ENCODE assay signal across 16 cellular contexts in genomic region chr6:16504608-16505007, GRCh38.
DNase-seq lines count a peak whose midpoint lies in the region; ATAC-seq and TF ChIP-seq lines count a peak whose summit lies in the region.
"Had no signal": no experiment of that assay in that cellular context is flagged by ENCODE, and none has a peak within 500 bp of the region (broad histone marks: within the 10 kb centered on the region; RNA-seq: fewer than 3 reads in every experiment).

No MANE protein-coding gene starts in this region.

- peaks cover 58% of the 10 kb centered on the region for H3K4me1 Mint-ChIP-seq in activated T-helper 1 cell treated with anti-CD3 and anti-CD28 coated beads, Interleukin-12 subunit alpha, Interleukin-12 subunit beta, Interleukin-2, Interleukin-4 antibody, amounts not matched to agents 30 ng/mL and 10 ng/mL and 1 ng/mL, durations not matched to agents 14 hours and 24 hours and 36 hours (ENCODE audit: low read depth)
- peaks cover 48% of the 10 kb centered on the region for H3K4me1 Mint-ChIP-seq in stimulated activated effector memory CD8-positive, alpha-beta T cell treated with anti-CD3 and anti-CD28 coated beads, Interleukin-12 subunit alpha, Interleukin-12 subunit beta, amount 100 ng/mL, for 72 hours

- H3K36me3 Mint-ChIP-seq in activated T-helper 1 cell treated with anti-CD3 and anti-CD28 coated beads, Interleukin-12 subunit alpha, Interleukin-12 subunit beta, Interleukin-2, Interleukin-4 antibody, amounts not matched to agents 30 ng/mL and 10 ng/mL and 1 ng/mL, durations not matched to agents 14 hours and 24 hours and 36 hours (ENCODE audit: low read depth), result peaks cover 34% of the 10 kb centered on the region
- peaks cover 11% of the 10 kb centered on the region for H3K36me3 Mint-ChIP-seq in stimulated activated effector memory CD8-positive, alpha-beta T cell treated with anti-CD3 and anti-CD28 coated beads, Interleukin-12 subunit alpha, Interleukin-12 subunit beta, amount 100 ng/mL, for 72 hours
- H3K36me3 Mint-ChIP-seq: neural progenitor cell had no signal

- peak; percentile 29 for ATAC-seq in HG02798 (IDR thresholded peaks at IDR 0.05; ENCODE audit: poor library complexity, unreplicated experiment)
- no peak for ATAC-seq in stimulated activated effector memory CD8-positive, alpha-beta T cell treated with anti-CD3 and anti-CD28 coated beads, Interleukin-12 subunit alpha, Interleukin-12 subunit beta, amount 100 ng/mL, for 72 hours
- ATAC-seq in GM21360 (IDR thresholded peaks at IDR 0.05; ENCODE audit: unreplicated experiment), result no peak
- ATAC-seq: right lobe of liver had no signal

- peak; percentile 47 for DNase-seq in NCI-H1436 (lab: John Stamatoyannopoulos, UW)
- no peak for DNase-seq in NCI-H1436 treated with DMSO at 0.1 percent for 48 hours (lab: John Stamatoyannopoulos, UW)
- no peak for DNase-seq in activated T-helper 1 cell treated with anti-CD3 and anti-CD28 coated beads, Interleukin-12 subunit alpha, Interleukin-12 subunit beta, Interleukin-2, Interleukin-4 antibody, amounts not matched to agents 30 ng/mL and 10 ng/mL and 1 ng/mL, durations not matched to agents 14 hours and 24 hours and 36 hours (ENCODE audit: low spot score)
- DNase-seq in stimulated activated effector memory CD8-positive, alpha-beta T cell treated with anti-CD3 and anti-CD28 coated beads, Interleukin-12 subunit alpha, Interleukin-12 subunit beta, amount 100 ng/mL, for 72 hours (ENCODE audit: low spot score in 2 of 2), result no peak
- DNase-seq in GM10266 (ENCODE audit: extremely low spot score), result no peak
- no peak for DNase-seq in NCI-H82 (lab: John Stamatoyannopoulos, UW)
- DNase-seq: activated T-cell treated with anti-CD3 and anti-CD28 coated beads, Interleukin-2, amount 50 U/mL, for 24 hours; cortex of kidney; HFFc6; right lobe of liver; stimulated activated CD4-positive, alpha-beta T cell treated with anti-CD3 and anti-CD28 coated beads, Interleukin-4, amount 100 ng/mL, for 24 hours; stimulated activated naive CD4-positive, alpha-beta T cell; SW 1271 had no signal

- H3K27me3 Mint-ChIP-seq in activated T-helper 1 cell treated with anti-CD3 and anti-CD28 coated beads, Interleukin-12 subunit alpha, Interleukin-12 subunit beta, Interleukin-2, Interleukin-4 antibody, amounts not matched to agents 30 ng/mL and 10 ng/mL and 1 ng/mL, durations not matched to agents 14 hours and 24 hours and 36 hours (ENCODE audit: insufficient read depth), result no peaks in the 10 kb centered on the region
- H3K27me3 Mint-ChIP-seq: activated T-cell treated with anti-CD3 and anti-CD28 coated beads, Interleukin-2, amount 50 U/mL, for 24 hours had no signal

- intact Hi-C loops in activated T-helper 1 cell treated with anti-CD3 and anti-CD28 coated beads, Interleukin-12 subunit alpha, Interleukin-12 subunit beta, Interleukin-2, Interleukin-4 antibody, amounts not matched to agents 30 ng/mL and 10 ng/mL and 1 ng/mL, durations not matched to agents 14 hours and 24 hours and 36 hours (cut with micrococcal nuclease), result loop anchor here (1.0 kb wide), 1 partner anchor 8 kb away; no protein-coding TSS in a partner anchor

- H3K9me3 Mint-ChIP-seq in activated T-helper 1 cell treated with anti-CD3 and anti-CD28 coated beads, Interleukin-12 subunit alpha, Interleukin-12 subunit beta, Interleukin-2, Interleukin-4 antibody, amounts not matched to agents 30 ng/mL and 10 ng/mL and 1 ng/mL, durations not matched to agents 14 hours and 24 hours and 36 hours, result no peaks in the 10 kb centered on the region
- no peaks in the 10 kb centered on the region for H3K9me3 Mint-ChIP-seq in stimulated activated effector memory CD8-positive, alpha-beta T cell treated with anti-CD3 and anti-CD28 coated beads, Interleukin-12 subunit alpha, Interleukin-12 subunit beta, amount 100 ng/mL, for 72 hours
- H3K9me3 Mint-ChIP-seq: HFFc6 had no signal

- TF ChIP-seq CTCF in GM10266 (IDR thresholded peaks at IDR 0.05; ENCODE audit: control insufficient read depth, insufficient read depth, low read depth, missing control alignments), result no peak

- H3K27ac Mint-ChIP-seq in activated T-helper 1 cell treated with anti-CD3 and anti-CD28 coated beads, Interleukin-12 subunit alpha, Interleukin-12 subunit beta, Interleukin-2, Interleukin-4 antibody, amounts not matched to agents 30 ng/mL and 10 ng/mL and 1 ng/mL, durations not matched to agents 14 hours and 24 hours and 36 hours, result no peak overlapping the region
- no peak overlapping the region for H3K27ac Mint-ChIP-seq in stimulated activated effector memory CD8-positive, alpha-beta T cell treated with anti-CD3 and anti-CD28 coated beads, Interleukin-12 subunit alpha, Interleukin-12 subunit beta, amount 100 ng/mL, for 72 hours
- H3K27ac Mint-ChIP-seq: activated T-cell treated with anti-CD3 and anti-CD28 coated beads, Interleukin-2, amount 50 U/mL, for 24 hours; HFFc6 had no signal

- peak overlapping the region; percentile 7 for H3K4me3 Mint-ChIP-seq in activated T-helper 1 cell treated with anti-CD3 and anti-CD28 coated beads, Interleukin-12 subunit alpha, Interleukin-12 subunit beta, Interleukin-2, Interleukin-4 antibody, amounts not matched to agents 30 ng/mL and 10 ng/mL and 1 ng/mL, durations not matched to agents 14 hours and 24 hours and 36 hours
- peak overlapping the region; percentile 48 for H3K4me3 Mint-ChIP-seq in stimulated activated effector memory CD8-positive, alpha-beta T cell treated with anti-CD3 and anti-CD28 coated beads, Interleukin-12 subunit alpha, Interleukin-12 subunit beta, amount 100 ng/mL, for 72 hours
- H3K4me3 Mint-ChIP-seq: activated T-cell treated with anti-CD3 and anti-CD28 coated beads, Interleukin-2, amount 50 U/mL, for 24 hours; HFFc6; neural progenitor cell had no signal
